ENCODE assay signal across 8 cellular contexts in the genomic region with DNA sequence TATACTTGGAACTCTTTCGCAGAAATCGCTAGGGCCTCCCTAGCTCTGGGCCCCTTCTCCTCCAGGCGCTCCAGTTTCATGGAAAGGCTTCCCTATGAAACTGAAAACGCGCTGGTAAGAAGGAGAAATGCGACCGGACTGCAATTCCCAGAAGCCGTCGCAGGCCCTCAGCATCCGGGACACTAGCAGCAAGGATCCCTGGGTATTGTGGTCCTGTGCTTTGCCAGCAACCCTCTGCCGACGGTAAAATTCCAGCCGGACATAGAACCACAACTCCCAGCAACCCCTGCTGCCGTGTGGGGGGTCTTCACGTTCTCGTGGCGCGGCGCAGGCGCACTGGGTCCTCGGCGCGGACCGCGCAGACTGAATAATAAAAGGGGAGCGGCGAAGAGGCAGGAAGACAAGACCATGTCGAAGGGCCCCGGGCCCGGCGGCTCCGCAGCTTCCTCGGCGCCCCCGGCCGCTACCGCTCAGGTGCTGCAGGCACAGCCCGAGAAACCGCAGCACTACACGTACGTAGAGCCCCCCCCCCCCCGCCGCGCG. TPM values are rescaled to one million over a fixed set of nuclear protein-coding genes. Genes with fewer than 3 reads are reported as not detected.
DNase-seq lines count a peak whose midpoint lies in the region; ATAC-seq, FAIRE-seq and TF ChIP-seq lines count a peak whose summit lies in the region.

Gene UNK (plus strand): TSS at position 334 of the 543 bp plus-strand sequence. CDS start 75 bp downstream, at position 409.

- peaks cover 7 to 73% (median 39%) of the 10 kb centered on the region in 9 donors for H3K4me1 ChIP-seq in heart right ventricle
- peaks cover 0 to 60% (median 31%) of the 10 kb centered on the region in 4 donors for H3K4me1 ChIP-seq in tibial nerve

- TF ChIP-seq POLR2A in GM12892 (IDR thresholded peaks at IDR 0.05; ENCODE audit: low read depth, low read length) (no peak), tibial nerve (IDR thresholded peaks at IDR 0.05) (peak; percentile 79 to 90)

- H3K4me3 ChIP-seq in heart right ventricle = peak within 1 kb of the TSS; percentile 51 to 78 (median 70)
- H3K4me3 ChIP-seq in tibial nerve = peak within 1 kb of the TSS; percentile 48 to 85 (median 62)

- intact Hi-C loops in heart right ventricle (cut with DNase I) = loop anchor here in 4 of 10 donors (1.0 to 5.0 kb wide), 7 partner anchors 43 to 483 kb away; partner anchors contain the start of genes WBP2 (in 4 of the 4), TRIM47 (in 1 of the 4) and UBALD2 (in 1 of the 4)

- H3K9me3 ChIP-seq in heart right ventricle (no peaks in the 10 kb centered on the region), tibial nerve (no peaks in the 10 kb centered on the region)

- no peak for TF ChIP-seq CTCF in heart right ventricle (IDR thresholded peaks at IDR 0.05)
- peak in 1 of 5 experiments; percentile 43 for TF ChIP-seq CTCF in tibial nerve (IDR thresholded peaks at IDR 0.05)

- TF ChIP-seq EP300 in tibial nerve (IDR thresholded peaks at IDR 0.05) = peak; percentile 72 to 95

- H3K27me3 ChIP-seq in heart right ventricle = no peaks in the 10 kb centered on the region
- no peaks in the 10 kb centered on the region for H3K27me3 ChIP-seq in tibial nerve

- H3K36me3 ChIP-seq in heart right ventricle = no peaks in the 10 kb centered on the region
- H3K36me3 ChIP-seq in tibial nerve = no peaks in the 10 kb centered on the region

- peak; percentile 59 for ATAC-seq in HG02970 (IDR thresholded peaks at IDR 0.05; ENCODE audit: low FRiP score, unreplicated experiment)
- peak; percentile 91 to 95 (median 93) for ATAC-seq in heart right ventricle

- DNase-seq in GM12892 (ENCODE audit: insufficient read length) (peak; percentile 88), NCI-H187 treated with DMSO at 0.1 percent for 48 hours (lab: John Stamatoyannopoulos, UW) (peak; percentile 95), T-helper 2 cell (peak; percentile 82 to 100 (median 92)), amniotic stem cell (lab: John Stamatoyannopoulos, UW) (peak; percentile 98), heart right ventricle (peak; percentile 94 to 99), pons (ENCODE audit: low spot score) (peak; percentile 99), tibial nerve (ENCODE audit: low spot score in 2 of 2) (peak; percentile 92 to 96)

- H3K27ac ChIP-seq in heart right ventricle = peak within 1 kb of the TSS; percentile 97 to 100 (median 99)
- H3K27ac ChIP-seq in tibial nerve = peak within 1 kb of the TSS; percentile 95 to 100 (median 98)

- peak; percentile 97 for FAIRE-seq in GM12892 (lab: Jason Lieb, UNC)

- 0% methylated on average over 39 to 45 of the region's 45 CpGs for WGBS in heart right ventricle, 2 donors
- 1% methylated on average over 16 to 32 of the region's 45 CpGs for WGBS in tibial nerve, 2 donors

RNA-seq across cellular contexts. Expression of gene UNK, which starts in this region (rescaled TPM):
- polyA plus RNA-seq in GM12892 (2012; ENCODE audit: missing spikeins) = 26.4 TPM
- total RNA-seq in heart right ventricle = 10 to 100 TPM; 11.6 to 19.1 (median 14.7) TPM
- 10 to 100 TPM; 12.9 to 21.3 TPM for polyA plus RNA-seq in heart right ventricle
- 10 to 100 TPM; 30.2 to 53.4 (median 36.2) TPM for total RNA-seq in tibial nerve

Comparison
In these comparisons a context has a peak if more than half of its experiments do, and no peak if none do; other contexts are left out.
1. Peak in every context shown above with its lines: DNase-seq, ATAC-seq, H3K4me3 ChIP-seq and H3K27ac ChIP-seq.